In genomic region chr20:34997171-34997570, GRCh38 we compare ENCODE assay signal across 13 cellular contexts. TPM values are rescaled to one million over a fixed set of nuclear protein-coding genes. Genes with fewer than 3 reads are reported as not detected.
DNase-seq lines count a peak whose midpoint lies in the region; ATAC-seq, FAIRE-seq and TF ChIP-seq lines count a peak whose summit lies in the region.
"Had no signal": no experiment of that assay in that cellular context is flagged by ENCODE, and none has a peak within 500 bp of the region (broad histone marks: within the 10 kb centered on the region; RNA-seq: fewer than 3 reads in every experiment).

No MANE protein-coding gene starts in this region.

- BruUV-seq in K562 (replicated peaks; lab: Mats Ljungman, UMichigan) = no TSS peak

- H3K79me2 ChIP-seq in K562 (ENCODE audit: control insufficient read depth, insufficient read depth, low read length) (no peaks in the 10 kb centered on the region), SK-N-SH (ENCODE audit: insufficient read depth) (no peaks in the 10 kb centered on the region)

- no peak overlapping the region for H3K4me3 ChIP-seq in K562
- no peak overlapping the region for H3K4me3 ChIP-seq in SK-N-SH (ENCODE audit: low read depth in 2 of 2, low read length in 1 of 2)
- H3K4me3 ChIP-seq: thoracic aorta had no signal

- POLR2A ChIA-PET in K562 (lab: Yijun Ruan, JAX) (interaction anchor here (0.6 kb wide), 1 partner anchor 12 kb away, joined by 4 read pairs; no protein-coding TSS in a partner anchor), SK-N-SH (lab: Yijun Ruan, JAX) (no interaction called here)

- no peaks in the 10 kb centered on the region for H3K9me2 ChIP-seq in SK-N-SH

- no peak overlapping the region for H3K27ac ChIP-seq in K562 (ENCODE audit: extremely low read depth, low read depth, low read length)
- no peak overlapping the region for H3K27ac ChIP-seq in SK-N-SH (ENCODE audit: low read depth in 2 of 2, low read length in 1 of 2)
- H3K27ac ChIP-seq: thoracic aorta had no signal

- no peak for TF ChIP-seq POLR2A in K562 (conservative IDR thresholded peaks at IDR 0.05)

- H3K9me3 ChIP-seq in K562 (replicated peaks; ENCODE audit: control insufficient read depth, insufficient read depth, low read depth, low read length) (no peaks in the 10 kb centered on the region), SK-N-SH (no peaks in the 10 kb centered on the region)
- H3K9me3 ChIP-seq: thoracic aorta had no signal

- CTCF ChIA-PET in K562 (lab: Yijun Ruan, JAX; ENCODE audit: low intra/inter-chr PET ratio) (no interaction called here), SK-N-SH (lab: Yijun Ruan, JAX) (interaction anchor here (0.9 to 1.4 kb wide), 3 partner anchors 20 to 125 kb away, joined by 4 to 6 read pairs (median 4); partner anchors contain the start of gene GGT7)

- H4K20me1 ChIP-seq in K562 (replicated peaks; ENCODE audit: control insufficient read depth, insufficient read depth, low read length) (no peaks in the 10 kb centered on the region), SK-N-SH (ENCODE audit: insufficient read depth) (no peaks in the 10 kb centered on the region)

- FAIRE-seq in K562 (lab: Jason Lieb, UNC) = no peak

- no peaks in the 10 kb centered on the region for H3K27me3 ChIP-seq in K562 (ENCODE audit: control insufficient read depth in 2 of 2, insufficient read depth in 2 of 2, low read length in 2 of 2)
- H3K27me3 ChIP-seq in SK-N-SH (ENCODE audit: insufficient read depth) = no peaks in the 10 kb centered on the region

- peaks cover 0 to 19% of the 10 kb centered on the region in 2 experiments; a peak in 2 of 5 replicates for H3K4me1 ChIP-seq in K562 (replicated peaks in 1 of 2; ENCODE audit: control insufficient read depth in 2 of 2, insufficient read depth in 2 of 2, low read length in 2 of 2)
- H3K4me1 ChIP-seq in SK-N-SH (ENCODE audit: control insufficient read depth in 1 of 2, insufficient read depth in 2 of 2, low read depth in 1 of 2, low read length in 1 of 2) = no peaks in the 10 kb centered on the region

- no peaks in the 10 kb centered on the region for H3F3A ChIP-seq in SK-N-SH (replicated peaks; ENCODE audit: insufficient read depth)

- H2AFZ ChIP-seq in K562 (ENCODE audit: low read depth, low read length) (no peak overlapping the region), SK-N-SH (ENCODE audit: low read depth) (no peak overlapping the region)

- TF ChIP-seq RAD21 in K562 (CRISPR knock-in tag; conservative IDR thresholded peaks at IDR 0.05 in 1 of 2, IDR thresholded peaks at IDR 0.05 in 1 of 2) (no peak), SK-N-SH (IDR thresholded peaks at IDR 0.05; ENCODE audit: low read length) (no peak)

- TF ChIP-seq CTCF in K562 (IDR thresholded peaks at IDR 0.05 in 2 of 3, conservative IDR thresholded peaks at IDR 0.05 in 1 of 3; ENCODE audit: insufficient read depth in 2 of 3, low read depth in 1 of 3, low read length in 3 of 3) (no peak), SK-N-SH (IDR thresholded peaks at IDR 0.05) (no peak)

- peak; percentile 75 for DNase-seq in HT-29 (ENCODE audit: low spot score)
- no peak for DNase-seq in K562 (ENCODE audit: extremely low read depth in 1 of 4, low spot score in 3 of 4)
- peak; percentile 13 for DNase-seq in left cardiac atrium
- peak; percentile 84 for DNase-seq in retina
- DNase-seq in SK-N-SH = no peak
- DNase-seq: activated CD8-positive, alpha-beta memory T cell treated with anti-CD3 and anti-CD28 coated beads for 24 hours; effector CD4-positive, alpha-beta T cell; NCI-H2171 had no signal

- intact Hi-C loops in K562 (cut with micrococcal nuclease) = no loop called here
- intact Hi-C loops in left cardiac atrium (cut with DNase I) = no loop called here

- WGBS in K562 (ENCODE audit: insufficient coverage, low coverage, missing lambda C conversion rate) = 95% methylated on average over 14 of the region's 39 CpGs
- 94% methylated on average over 39 of the region's 39 CpGs for WGBS in SK-N-SH (ENCODE audit: low lambda C conversion rate)

- in situ Hi-C loops in K562 (cut with MboI) = no loop called here

- H3K36me3 ChIP-seq in K562 (ENCODE audit: control insufficient read depth, insufficient read depth, low read length) (peaks cover 65% of the 10 kb centered on the region; the same call in 2 of the 3 replicates), SK-N-SH (replicated peaks in 1 of 2; ENCODE audit: control insufficient read depth in 1 of 2, insufficient read depth in 2 of 2, low read length in 1 of 2) (peaks cover 3 to 63% of the 10 kb centered on the region in 2 experiments)

- no peak for ATAC-seq in K562
- peak; percentile 34 to 70 for ATAC-seq in left cardiac atrium
- no peak for ATAC-seq in HG03521 (IDR thresholded peaks at IDR 0.05; ENCODE audit: unreplicated experiment)
- ATAC-seq in HG03135 (IDR thresholded peaks at IDR 0.05; ENCODE audit: unreplicated experiment) = no peak
- ATAC-seq in HG02970 (IDR thresholded peaks at IDR 0.05; ENCODE audit: low FRiP score, unreplicated experiment) = no peak

- H3K9ac ChIP-seq in K562 (ENCODE audit: insufficient read depth in 1 of 2, low read depth in 2 of 2, low read length in 2 of 2) (no peak overlapping the region), SK-N-SH (no peak overlapping the region)

- H3K4me2 ChIP-seq in K562 (ENCODE audit: insufficient read depth, low read length) (no peak overlapping the region), SK-N-SH (no peak overlapping the region)

- no peaks in the 10 kb centered on the region for H3K9me1 ChIP-seq in K562 (ENCODE audit: control insufficient read depth, insufficient read depth, low read length)

- TF ChIP-seq EP300 in K562 (IDR thresholded peaks at IDR 0.05; ENCODE audit: low read length) (no peak), SK-N-SH (IDR thresholded peaks at IDR 0.05; ENCODE audit: borderline replicate concordance in 1 of 2, low read depth in 1 of 2, low read length in 1 of 2) (no peak)

TF ChIP-seq in K562, 482 proteins besides CTCF, POLR2A, EP300 and RAD21 (continues in another document):
- TF ChIP-seq POLR2G (IDR thresholded peaks at IDR 0.05; ENCODE audit: low read depth, low read length) = peak; percentile 56; the same call in 1 of the 2 replicates

RNA-seq across cellular contexts. Expression of gene MYH7B, which starts 41.5 kb away (rescaled TPM):
- 0.08 and 0.15 TPM in 2 replicates for total RNA-seq in HT-29 (2014; rRNA removed; shearing (Covaris generic))
- total RNA-seq in K562 (2011; cell fraction: chromatin; rRNA removed; ENCODE audit: low replicate concordance) = 2.0 and 2.6 TPM in 2 replicates
- total RNA-seq in K562 (2011; cell fraction: nucleolus; rRNA removed) = 1.2 TPM in 2 replicates
- total RNA-seq in K562 (2011; cell fraction: nucleoplasm; rRNA removed) = 1.3 and 1.8 TPM in 2 replicates
- 0.14 TPM in 1 of 2 replicates, not detected in the other for total RNA-seq in K562 (2014; rRNA removed)
- not detected in 2 replicates for total RNA-seq in K562 (2014; rRNA removed; fragmentation: Illumina TruSeq; extraction: Trizol)
- 0.11 TPM in 1 of 2 replicates, not detected in the other for total RNA-seq in K562 (2015; rRNA removed; fragmentation: Illumina TruSeq; extraction: Trizol)
- total RNA-seq in K562 (2021) = 0.11 and 0.13 TPM in 2 replicates
- polyA plus RNA-seq in K562 (2011; rRNA removed) = 0.22 and 0.37 TPM in 2 replicates
- polyA plus RNA-seq in K562 (2011; cell fraction: cytosol; rRNA removed) = 0.22 and 0.32 TPM in 2 replicates
- polyA plus RNA-seq in K562 (2011; cell fraction: nucleus; rRNA removed) = 0.80 and 1.3 TPM in 2 replicates
- polyA plus RNA-seq in K562 (2012) = 0.27 and 0.65 TPM in 2 replicates
- polyA plus RNA-seq in K562 (2014; fragmentation: Illumina TruSeq; extraction: Trizol) = 0.06 and 0.07 TPM in 2 replicates
- polyA plus RNA-seq in K562 (2014; fragmentation: Nextera tagmentation; extraction: Ambion mirVana) = not detected
- polyA plus RNA-seq in K562 (2014; rRNA removed) = 0.09 and 0.34 TPM in 2 replicates
- polyA minus RNA-seq in K562 (2011; rRNA and poly(A)+ RNA removed) = not detected in 2 replicates
- polyA minus RNA-seq in K562 (2011; cell fraction: cytosol; rRNA and poly(A)+ RNA removed) = not detected in 2 replicates
- polyA minus RNA-seq in K562 (2011; cell fraction: nucleus; rRNA and poly(A)+ RNA removed) = 0.56 and 0.67 TPM in 2 replicates
- total RNA-seq in left cardiac atrium = 10 to 100 TPM; 82.3 to 89.0 TPM
- 0.32 and 0.41 TPM in 2 replicates for polyA plus RNA-seq in SK-N-SH (2012; rRNA removed)
- 0.06 and 0.47 TPM in 2 replicates for polyA plus RNA-seq in SK-N-SH (2012; cell fraction: cytosol; rRNA removed)
- 1.6 and 1.9 TPM in 2 replicates for polyA plus RNA-seq in SK-N-SH (2012; cell fraction: nucleus; rRNA removed)
- polyA plus RNA-seq: CD14-positive monocyte had no signal

RNA-seq across cellular contexts. Expression of gene GSS, which starts 41.6 kb away (rescaled TPM):
- 80.8 and 88.6 TPM in 2 replicates for total RNA-seq in HT-29 (2014; rRNA removed; shearing (Covaris generic))
- 117 and 229 TPM in 2 replicates for total RNA-seq in K562 (2011; cell fraction: chromatin; rRNA removed; ENCODE audit: low replicate concordance)
- total RNA-seq in K562 (2011; cell fraction: nucleolus; rRNA removed) = 129 and 153 TPM in 2 replicates
- 124 and 131 TPM in 2 replicates for total RNA-seq in K562 (2011; cell fraction: nucleoplasm; rRNA removed)
- 89.4 and 96.2 TPM in 2 replicates for total RNA-seq in K562 (2014; rRNA removed)
- 67.1 and 71.3 TPM in 2 replicates for total RNA-seq in K562 (2014; rRNA removed; fragmentation: Illumina TruSeq; extraction: Trizol)
- 70.3 and 75.8 TPM in 2 replicates for total RNA-seq in K562 (2015; rRNA removed; fragmentation: Illumina TruSeq; extraction: Trizol)
- total RNA-seq in K562 (2021) = 85.7 and 93.2 TPM in 2 replicates
- 165 and 169 TPM in 2 replicates for polyA plus RNA-seq in K562 (2011; rRNA removed)
- 144 and 148 TPM in 2 replicates for polyA plus RNA-seq in K562 (2011; cell fraction: cytosol; rRNA removed)
- 503 and 533 TPM in 2 replicates for polyA plus RNA-seq in K562 (2011; cell fraction: nucleus; rRNA removed)
- 78.3 and 89.2 TPM in 2 replicates for polyA plus RNA-seq in K562 (2012)
- 102 and 107 TPM in 2 replicates for polyA plus RNA-seq in K562 (2014; fragmentation: Illumina TruSeq; extraction: Trizol)
- 10 to 100 TPM; 18.4 to 40.4 TPM for polyA plus RNA-seq in K562 (2014; fragmentation: Nextera tagmentation; extraction: Ambion mirVana)
- 114 and 130 TPM in 2 replicates for polyA plus RNA-seq in K562 (2014; rRNA removed)
- polyA minus RNA-seq in K562 (2011; rRNA and poly(A)+ RNA removed) = 71.0 and 82.8 TPM in 2 replicates
- 36.4 and 44.4 TPM in 2 replicates for polyA minus RNA-seq in K562 (2011; cell fraction: cytosol; rRNA and poly(A)+ RNA removed)
- polyA minus RNA-seq in K562 (2011; cell fraction: nucleus; rRNA and poly(A)+ RNA removed) = 69.3 and 97.7 TPM in 2 replicates
- 10 to 100 TPM; 20.1 to 27.2 TPM for total RNA-seq in left cardiac atrium
- polyA plus RNA-seq in SK-N-SH (2012; rRNA removed) = 95.6 and 117 TPM in 2 replicates
- polyA plus RNA-seq in SK-N-SH (2012; cell fraction: cytosol; rRNA removed) = 61.2 and 78.3 TPM in 2 replicates
- polyA plus RNA-seq in SK-N-SH (2012; cell fraction: nucleus; rRNA removed) = 247 and 324 TPM in 2 replicates

Comparison
In these comparisons a context has a peak if more than half of its experiments do, and no peak if none do; other contexts are left out.
1. DNase-seq: peak in HT-29 (single experiment), left cardiac atrium (single experiment) and retina (single experiment); none in K562 (0 of 4) and SK-N-SH (single experiment).
2. ATAC-seq: peak in left cardiac atrium (2 of 2); none in K562 (single experiment), HG03521 (single experiment), HG03135 (single experiment) and HG02970 (single experiment).
3. RNA of gene MYH7B, which starts 41.5 kb away (total RNA-seq): 82.3 to 89.0 TPM in left cardiac atrium; 0.08 to 0.15 TPM in HT-29 and 0.11 to 2.6 TPM in K562; every median in the first group is over 10 times any median in the second.